8 cellular contexts compared by ENCODE assay signal in the genomic region with DNA sequence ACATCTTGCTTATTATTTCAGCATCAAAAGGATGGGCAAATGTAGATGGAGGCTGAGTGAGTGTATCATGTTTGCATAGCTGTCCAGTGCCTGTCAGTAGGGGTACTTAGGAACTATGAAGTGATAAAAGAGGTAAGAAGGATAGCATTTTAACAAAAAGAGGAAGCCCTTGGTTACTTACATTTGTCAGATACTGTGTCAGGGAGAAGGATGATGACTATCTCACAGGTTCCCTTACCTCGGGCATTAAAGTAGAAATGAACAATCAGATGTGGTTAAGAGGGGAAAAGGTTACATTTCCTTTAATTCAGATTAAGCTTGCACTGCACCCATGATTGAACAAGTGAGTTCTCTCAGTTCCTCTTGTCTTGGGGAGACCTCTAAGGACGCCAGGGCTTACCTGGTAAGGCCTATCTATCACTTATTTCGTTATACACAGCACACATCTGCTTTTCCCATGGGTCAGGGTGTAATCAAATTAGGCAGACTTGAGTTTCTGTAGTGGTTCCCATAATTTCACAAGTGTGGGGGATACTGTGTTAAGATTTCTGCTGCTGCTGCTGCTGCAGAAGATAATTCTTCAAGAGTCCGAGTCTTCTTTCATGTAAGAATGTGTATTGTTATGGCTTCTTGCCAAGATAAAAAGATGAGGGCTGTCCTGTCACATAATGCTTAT. TPM values are rescaled to one million over a fixed set of nuclear protein-coding genes. Genes with fewer than 3 reads are reported as not detected.
A peak's percentile ranks its signal among the peaks of the same experiment; 100 is the strongest.
DNase-seq lines count a peak whose midpoint lies in the region; ATAC-seq and TF ChIP-seq lines count a peak whose summit lies in the region.

No MANE protein-coding gene starts in this region.

- TF ChIP-seq EP300 in sigmoid colon (IDR thresholded peaks at IDR 0.05) = no peak

- peaks cover 72% of the 10 kb centered on the region for H3K4me1 Mint-ChIP-seq in activated T-cell treated with anti-CD3 and anti-CD28 coated beads, Interleukin-2, amount 50 U/mL, for 24 hours (ENCODE audit: low read depth)

- H3K4me3 ChIP-seq in sigmoid colon = peak overlapping the region in 2 of 4 donors; percentile 76 to 89

- H3K4me1 ChIP-seq in sigmoid colon = peaks cover 0 to 68% (median 57%) of the 10 kb centered on the region in 4 donors

- H3K27me3 Mint-ChIP-seq in activated T-cell treated with anti-CD3 and anti-CD28 coated beads, Interleukin-2, amount 50 U/mL, for 24 hours = peaks cover 10% of the 10 kb centered on the region

- H3K4me3 Mint-ChIP-seq in activated T-cell treated with anti-CD3 and anti-CD28 coated beads, Interleukin-2, amount 50 U/mL, for 24 hours = peak overlapping the region; percentile 37

- no peaks in the 10 kb centered on the region for H3K9me3 ChIP-seq in sigmoid colon

- WGBS in sigmoid colon, 2 donors = 24 to 34% methylated on average over 4 of the region's 4 CpGs

- no peaks in the 10 kb centered on the region for H3K27me3 ChIP-seq in sigmoid colon

- peak; percentile 65 for ATAC-seq in HG02852 (IDR thresholded peaks at IDR 0.05; ENCODE audit: unreplicated experiment)

- peaks cover 42% of the 10 kb centered on the region for H3K36me3 Mint-ChIP-seq in activated T-cell treated with anti-CD3 and anti-CD28 coated beads, Interleukin-2, amount 50 U/mL, for 24 hours (ENCODE audit: low read depth)

- no peak for DNase-seq in activated T-cell treated with anti-CD3 and anti-CD28 coated beads, Interleukin-2, amount 50 U/mL, for 24 hours
- DNase-seq in activated T-cell treated with anti-CD3 and anti-CD28 coated beads for 4 hours = no peak
- DNase-seq in NOMO-1 treated with dmso at 0.1 percent for 144 hours (lab: John Stamatoyannopoulos, UW; ENCODE audit: unreplicated experiment) = peak; percentile 49
- DNase-seq in sigmoid colon = no peak
- no peak for DNase-seq in NCI-H1436 (lab: John Stamatoyannopoulos, UW)
- DNase-seq in SW480 (ENCODE audit: low spot score) = no peak

- peak overlapping the region; percentile 69 for H3K27ac ChIP-seq in cingulate gyrus (ENCODE audit: low read depth, low read length)
- peak overlapping the region; percentile 96 to 100 (median 99) for H3K27ac ChIP-seq in sigmoid colon

- H3K27ac Mint-ChIP-seq in activated T-cell treated with anti-CD3 and anti-CD28 coated beads, Interleukin-2, amount 50 U/mL, for 24 hours = peak overlapping the region; percentile 89

- peaks cover 0 to 36% (median 18%) of the 10 kb centered on the region in 4 donors for H3K36me3 ChIP-seq in sigmoid colon

- TF ChIP-seq CTCF in sigmoid colon (IDR thresholded peaks at IDR 0.05) = no peak

- H3K9me3 Mint-ChIP-seq in activated T-cell treated with anti-CD3 and anti-CD28 coated beads, Interleukin-2, amount 50 U/mL, for 24 hours = no peaks in the 10 kb centered on the region

- no peak for TF ChIP-seq POLR2A in sigmoid colon (IDR thresholded peaks at IDR 0.05)

- intact Hi-C loops in sigmoid colon (cut with DNase I) = no loop called here

RNA-seq across cellular contexts. Expression of gene FOXO3, which starts 4.5 kb away (rescaled TPM):
- total RNA-seq in sigmoid colon = 10 to 100 TPM; 66.4 to 84.7 (median 78.8) TPM
- polyA plus RNA-seq in sigmoid colon = 10 to 100 TPM; 13.8 to 22.9 (median 19.7) TPM
